In genomic region chr19:13152854-13153626, GRCh38 we compare ENCODE assay signal across 1 cellular context.
TF ChIP-seq lines count a peak whose summit lies in the region.

No MANE protein-coding gene starts in this region.

TF ChIP-seq in HepG2, 621 proteins besides CTCF, POLR2A, EP300 and RAD21 (continued from another document and continues in another):
- TF ChIP-seq ATF1 (CRISPR knock-in tag; IDR thresholded peaks at IDR 0.05) (peak; percentile 86), ZNF772 (CRISPR knock-in tag; IDR thresholded peaks at IDR 0.05) (peak; percentile 62; the same call in 1 of the 2 replicates), U2AF1 (optimal IDR thresholded peaks at IDR 0.05; ENCODE audit: low read depth, low read length) (peak; percentile 94), SP4 (CRISPR knock-in tag; IDR thresholded peaks at IDR 0.05) (peak; percentile 48; the same call in 1 of the 2 replicates), ZNF281 (CRISPR knock-in tag; IDR thresholded peaks at IDR 0.05; ENCODE audit: borderline replicate concordance) (no peak), NR3C1 (CRISPR knock-in tag; IDR thresholded peaks at IDR 0.05) (no peak), ZNF773 (CRISPR knock-in tag; IDR thresholded peaks at IDR 0.05; ENCODE audit: borderline replicate concordance) (no peak), ZNF468 (CRISPR knock-in tag; IDR thresholded peaks at IDR 0.05) (no peak), ZNF747 (CRISPR knock-in tag; IDR thresholded peaks at IDR 0.05; ENCODE audit: borderline replicate concordance) (no peak), ZC3H13 (CRISPR knock-in tag; IDR thresholded peaks at IDR 0.05) (no peak), SETDB1 (CRISPR knock-in tag; IDR thresholded peaks at IDR 0.05; ENCODE audit: borderline replicate concordance) (no peak), ZNF883 (CRISPR knock-in tag; IDR thresholded peaks at IDR 0.05; ENCODE audit: not compliant biosample characterization) (no peak), ZNF691 (CRISPR knock-in tag; IDR thresholded peaks at IDR 0.05; ENCODE audit: borderline replicate concordance, low read depth) (no peak), ZNF879 (CRISPR knock-in tag; IDR thresholded peaks at IDR 0.05) (no peak), NFIB (CRISPR knock-in tag; IDR thresholded peaks at IDR 0.05; ENCODE audit: borderline replicate concordance) (no peak), NCOR1 (IDR thresholded peaks at IDR 0.05; ENCODE audit: borderline replicate concordance, low read length) (no peak), XBP1 (CRISPR knock-in tag; IDR thresholded peaks at IDR 0.05) (no peak), FUBP1 (CRISPR knock-in tag; IDR thresholded peaks at IDR 0.05; ENCODE audit: borderline replicate concordance) (no peak), ZKSCAN8 (CRISPR knock-in tag; IDR thresholded peaks at IDR 0.05; ENCODE audit: borderline replicate concordance) (no peak), ZNF780A (CRISPR knock-in tag; IDR thresholded peaks at IDR 0.05) (0 out of 2 replicates have a peak, but pooled peaks have one; percentile 62), ETV6 (CRISPR knock-in tag; conservative IDR thresholded peaks at IDR 0.05) (no peak), POGK (CRISPR knock-in tag; conservative IDR thresholded peaks at IDR 0.05) (no peak; the same call in 1 of the 2 replicates), ZNF251 (CRISPR knock-in tag; IDR thresholded peaks at IDR 0.05) (no peak), ZNF784 (CRISPR knock-in tag; IDR thresholded peaks at IDR 0.05; ENCODE audit: borderline replicate concordance) (no peak), TFDP1 (CRISPR knock-in tag; IDR thresholded peaks at IDR 0.05; ENCODE audit: borderline replicate concordance) (no peak), PHB2 (IDR thresholded peaks at IDR 0.05; ENCODE audit: partially characterized antibody) (no peak), GFI1 (CRISPR knock-in tag; IDR thresholded peaks at IDR 0.05; ENCODE audit: borderline replicate concordance) (no peak), PRDM4 (CRISPR knock-in tag; IDR thresholded peaks at IDR 0.05; ENCODE audit: borderline replicate concordance) (no peak), REL (CRISPR knock-in tag; conservative IDR thresholded peaks at IDR 0.05) (no peak), PBX2 (CRISPR knock-in tag; IDR thresholded peaks at IDR 0.05) (no peak), SMAD1 (CRISPR knock-in tag; IDR thresholded peaks at IDR 0.05; ENCODE audit: borderline replicate concordance, low read depth) (no peak), ZNF709 (CRISPR knock-in tag; IDR thresholded peaks at IDR 0.05) (no peak; the same call in 1 of the 2 replicates), MBD4 (IDR thresholded peaks at IDR 0.05; ENCODE audit: borderline replicate concordance, low read length) (no peak), NFKBIZ (CRISPR knock-in tag; IDR thresholded peaks at IDR 0.05) (no peak), MAX (IDR thresholded peaks at IDR 0.05) (no peak; the same call in 1 of the 2 replicates), MXD3 (CRISPR knock-in tag; IDR thresholded peaks at IDR 0.05) (peak; percentile 79), MATR3 (CRISPR knock-in tag; IDR thresholded peaks at IDR 0.05) (no peak), CBX2 (IDR thresholded peaks at IDR 0.05; ENCODE audit: low read depth, low read length) (no peak), CBX2 (CRISPR knock-in tag; IDR thresholded peaks at IDR 0.05; ENCODE audit: low read depth) (no peak), AGO2 (optimal IDR thresholded peaks at IDR 0.05; ENCODE audit: low read depth, low read length) (peak; percentile 93), SRSF4 (IDR thresholded peaks at IDR 0.05; ENCODE audit: low read depth, low read length, poor library complexity, severe bottlenecking) (no peak), NONO (IDR thresholded peaks at IDR 0.05) (no peak), NONO (CRISPR knock-in tag; conservative IDR thresholded peaks at IDR 0.05) (peak; percentile 46; the same call in 1 of the 2 replicates), KAT7 (CRISPR knock-in tag; IDR thresholded peaks at IDR 0.05; ENCODE audit: borderline replicate concordance) (peak; percentile 66; the same call in 1 of the 2 replicates), ZNF597 (CRISPR knock-in tag; IDR thresholded peaks at IDR 0.05) (no peak), PRPF4 (IDR thresholded peaks at IDR 0.05; ENCODE audit: low read depth, low read length, poor library complexity, severe bottlenecking) (peak; percentile 1), GPBP1L1 (CRISPR knock-in tag; IDR thresholded peaks at IDR 0.05) (no peak), ZKSCAN5 (CRISPR knock-in tag; IDR thresholded peaks at IDR 0.05) (no peak), THYN1 (CRISPR knock-in tag; IDR thresholded peaks at IDR 0.05; ENCODE audit: borderline replicate concordance, low read depth) (no peak), PRMT3 (CRISPR knock-in tag; IDR thresholded peaks at IDR 0.05; ENCODE audit: borderline replicate concordance, low read depth) (no peak), ZNF644 (CRISPR knock-in tag; IDR thresholded peaks at IDR 0.05; ENCODE audit: low read depth) (no peak), ZNF136 (CRISPR knock-in tag; IDR thresholded peaks at IDR 0.05; ENCODE audit: low read depth) (0 out of 2 replicates have a peak, but pooled peaks have one; percentile 30), MED13 (CRISPR knock-in tag; IDR thresholded peaks at IDR 0.05) (peak; percentile 83)
